In the genomic region with DNA sequence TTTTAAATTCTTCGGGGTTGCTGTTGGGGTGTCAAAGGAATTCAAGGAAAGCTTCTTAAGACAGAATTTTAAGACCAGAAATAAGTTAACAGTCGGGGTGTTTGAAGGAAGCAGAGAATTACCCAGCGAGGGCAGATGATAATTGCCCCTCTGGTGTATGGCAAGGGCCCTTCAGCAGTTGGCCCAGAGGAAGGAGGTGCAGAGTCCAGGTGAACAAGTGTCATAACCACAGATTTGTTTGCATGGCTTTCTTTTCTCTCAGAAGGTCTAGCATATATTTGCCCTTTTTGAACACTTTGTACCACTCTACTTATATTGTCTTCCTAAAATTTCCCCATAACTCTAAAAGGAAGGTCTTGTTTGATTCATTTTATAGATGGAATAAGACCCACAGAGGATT, we compare ENCODE assay signal across 23 cellular contexts. TPM values are rescaled to one million over a fixed set of nuclear protein-coding genes. Genes with fewer than 3 reads are reported as not detected.
"Had no signal": no experiment of that assay in that cellular context is flagged by ENCODE, and none has a peak within 500 bp of the region (broad histone marks: within the 10 kb centered on the region; RNA-seq: fewer than 3 reads in every experiment).

No MANE protein-coding gene starts in this region.

- H3K36me3 Mint-ChIP-seq: IgD-negative memory B cell had no signal

- H3K27ac Mint-ChIP-seq: IgD-negative memory B cell had no signal

- FAIRE-seq: HTR-8/SVneo, K562, RCC 7860 had no signal

- H3K9ac ChIP-seq: KMS-11 had no signal

- H3K4me3 Mint-ChIP-seq: IgD-negative memory B cell had no signal

- H3K4me3 ChIP-seq: K562 had no signal

- ATAC-seq: K562 had no signal

- DNase-seq: MV-4-11, NCI-H1048, NCI-H1105, NCI-H1417, NCI-H1436 treated with DMSO at 0.1 percent for 48 hours, NCI-H1694, NCI-H187 treated with DMSO at 0.1 percent for 48 hours, NCI-H2029 treated with DMSO at 0.1 percent for 48 hours, NCI-H2171 treated with DMSO at 0.1 percent for 48 hours, NCI-H345, NCI-H446 treated with DMSO at 0.1 percent for 48 hours, NCI-H510A treated with DMSO at 0.1 percent for 48 hours, NCI-H526, RPMI8226, SHP77 had no signal

- H3K4me2 ChIP-seq: KMS-11 had no signal

- H3K27ac ChIP-seq: KMS-11 had no signal

- H3K9me3 Mint-ChIP-seq: IgD-negative memory B cell had no signal

RNA-seq across cellular contexts. Expression of a gene that starts 1.8 kb away (rescaled TPM):
- total RNA-seq: K562, LHCN-M2, MCF 10A, SK-MEL-5 had no signal
- polyA plus RNA-seq: IgD-negative memory B cell had no signal

RNA-seq across cellular contexts. Expression of a gene that starts 36.3 kb away (rescaled TPM):
- total RNA-seq: LHCN-M2, MCF 10A had no signal
- polyA plus RNA-seq: K562 had no signal
